ENCODE assay signal across 8 cellular contexts in genomic region chr22:41091139-41092022, GRCh38. TPM values are rescaled to one million over a fixed set of nuclear protein-coding genes. Genes with fewer than 3 reads are reported as not detected.
DNase-seq lines count a peak whose midpoint lies in the region; ATAC-seq and TF ChIP-seq lines count a peak whose summit lies in the region.

No MANE protein-coding gene starts in this region.

- H3F3A ChIP-seq in SU-DHL-6 (ENCODE audit: insufficient read depth), result peaks cover 17% of the 10 kb centered on the region; the same call in 1 of the 2 replicates

- peak overlapping the region; percentile 94 for H3K27ac ChIP-seq in SU-DHL-6 (ENCODE audit: low read depth, low read length)
- H3K27ac ChIP-seq in ovary, result peak overlapping the region; percentile 100
- H3K27ac ChIP-seq in thyroid gland, result peak overlapping the region; percentile 99 to 100 (median 100)

- ATAC-seq in HG02759 (IDR thresholded peaks at IDR 0.05; ENCODE audit: unreplicated experiment), result peak; percentile 74
- ATAC-seq in activated naive CD8-positive, alpha-beta T cell treated with anti-CD3 and anti-CD28 coated beads, Interleukin-2, amount 50 U/mL, for 24 hours, result peak; percentile 91
- peak; percentile 99 for ATAC-seq in Right ventricle myocardium inferior

- H3K27me3 ChIP-seq in SU-DHL-6 (ENCODE audit: low read length) (no peaks in the 10 kb centered on the region), ovary (no peaks in the 10 kb centered on the region), thyroid gland (no peaks in the 10 kb centered on the region)

- no peaks in the 10 kb centered on the region for H3K9me2 ChIP-seq in SU-DHL-6 (replicated peaks; ENCODE audit: insufficient read depth, low read length)

- peaks cover 18% of the 10 kb centered on the region for H4K20me1 ChIP-seq in SU-DHL-6 (ENCODE audit: low read depth, low read length)

- H3K27ac Mint-ChIP-seq in activated naive CD8-positive, alpha-beta T cell treated with anti-CD3 and anti-CD28 coated beads, Interleukin-2, amount 50 U/mL, for 24 hours, result peak overlapping the region; percentile 99

- H3K9me3 Mint-ChIP-seq in activated naive CD8-positive, alpha-beta T cell treated with anti-CD3 and anti-CD28 coated beads, Interleukin-2, amount 50 U/mL, for 24 hours, result no peaks in the 10 kb centered on the region

- H3K4me1 Mint-ChIP-seq in activated naive CD8-positive, alpha-beta T cell treated with anti-CD3 and anti-CD28 coated beads, Interleukin-2, amount 50 U/mL, for 24 hours, result peaks cover 29% of the 10 kb centered on the region

- intact Hi-C loops in Right ventricle myocardium inferior (cut with DNase I) (loop anchor here (1.0 to 5.0 kb wide), 4 partner anchors 44 to 196 kb away; partner anchors contain the start of genes RANGAP1 and RBX1), ovary (cut with DNase I) (loop anchor here (1.0 to 10.0 kb wide), 7 partner anchors 67 to 141 kb away; partner anchors contain the start of gene RBX1 (in 4 of the 4)), thyroid gland (cut with DNase I) (loop anchor here (2.0 to 5.0 kb wide), 2 partner anchors 69 to 141 kb away; partner anchors contain the start of gene RBX1)

- peaks cover 6% of the 10 kb centered on the region for H3K36me3 ChIP-seq in SU-DHL-6 (ENCODE audit: low read length)
- no peaks in the 10 kb centered on the region for H3K36me3 ChIP-seq in ovary
- no peaks in the 10 kb centered on the region for H3K36me3 ChIP-seq in thyroid gland

- no peaks in the 10 kb centered on the region for H3K27me3 Mint-ChIP-seq in activated naive CD8-positive, alpha-beta T cell treated with anti-CD3 and anti-CD28 coated beads, Interleukin-2, amount 50 U/mL, for 24 hours

- peaks cover 7% of the 10 kb centered on the region for H3K4me1 ChIP-seq in ovary (ENCODE audit: insufficient read depth)
- H3K4me1 ChIP-seq in thyroid gland, result peaks cover 12 to 17% of the 10 kb centered on the region in 2 donors

- peak overlapping the region; percentile 95 for H3K4me3 ChIP-seq in GM12864 (ENCODE audit: low read depth, low read length)
- peak overlapping the region; percentile 92 for H3K4me3 ChIP-seq in SU-DHL-6 (ENCODE audit: insufficient read depth, low read length, poor library complexity, severe bottlenecking)
- H3K4me3 ChIP-seq in ovary, result peak overlapping the region; percentile 91
- peak overlapping the region; percentile 78 to 92 (median 87) for H3K4me3 ChIP-seq in thyroid gland (replicated peaks in 1 of 3)

- H3K9ac ChIP-seq in SU-DHL-6 (ENCODE audit: low read length), result peak overlapping the region; percentile 93

- peaks cover 15% of the 10 kb centered on the region for H3K36me3 Mint-ChIP-seq in activated naive CD8-positive, alpha-beta T cell treated with anti-CD3 and anti-CD28 coated beads, Interleukin-2, amount 50 U/mL, for 24 hours (ENCODE audit: low read depth)

- TF ChIP-seq EP300 in ovary (IDR thresholded peaks at IDR 0.05), result peak; percentile 33

- TF ChIP-seq POLR2A in ovary (IDR thresholded peaks at IDR 0.05), result peak; percentile 90
- TF ChIP-seq POLR2A in thyroid gland (IDR thresholded peaks at IDR 0.05), result peak; percentile 74 to 94

- TF ChIP-seq CTCF in GM12864 (IDR thresholded peaks at IDR 0.05; ENCODE audit: low read depth, low read length, missing control alignments) (no peak), SU-DHL-6 (IDR thresholded peaks at IDR 0.05; ENCODE audit: insufficient read depth, low read length, poor library complexity, severe bottlenecking) (no peak), ovary (IDR thresholded peaks at IDR 0.05) (peak in 1 of 3 donors; percentile 7), thyroid gland (IDR thresholded peaks at IDR 0.05) (no peak)

- peak overlapping the region; percentile 84 for H3K4me2 ChIP-seq in SU-DHL-6 (ENCODE audit: low read depth, low read length, poor library complexity, severe bottlenecking)

- peak; percentile 95 for DNase-seq in GM12864 (ENCODE audit: low read depth)
- peak; percentile 93 to 97 (median 94) for DNase-seq in NCI-H1417 (lab: John Stamatoyannopoulos, UW)
- peak; percentile 99 for DNase-seq in activated naive CD8-positive, alpha-beta T cell treated with anti-CD3 and anti-CD28 coated beads, Interleukin-2, amount 50 U/mL, for 24 hours
- peak; percentile 100 for DNase-seq in Right ventricle myocardium inferior (ENCODE audit: missing footprints)
- DNase-seq in ovary, result peak; percentile 99 to 100 (median 100)
- peak; percentile 99 for DNase-seq in thyroid gland

- H3K4me3 Mint-ChIP-seq in activated naive CD8-positive, alpha-beta T cell treated with anti-CD3 and anti-CD28 coated beads, Interleukin-2, amount 50 U/mL, for 24 hours, result peak overlapping the region; percentile 93

- WGBS in ovary, 3 donors, result 0 to 1% (median 0%) methylated on average over 59 to 66 of the region's 66 CpGs
- 0 to 1% methylated on average over 31 to 35 of the region's 66 CpGs for WGBS in thyroid gland, 2 donors

- H3K9me3 ChIP-seq in SU-DHL-6 (ENCODE audit: insufficient read depth, low read length) (no peaks in the 10 kb centered on the region), ovary (no peaks in the 10 kb centered on the region), thyroid gland (no peaks in the 10 kb centered on the region)

- H3K79me2 ChIP-seq in SU-DHL-6 (ENCODE audit: insufficient read depth, low read length), result peaks cover 41% of the 10 kb centered on the region

- H2AFZ ChIP-seq in SU-DHL-6 (ENCODE audit: low read depth, low read length, severe bottlenecking), result peak overlapping the region; percentile 36

RNA-seq across cellular contexts. Expression of gene EP300, which starts 1.0 kb away (rescaled TPM):
- total RNA-seq in Right ventricle myocardium inferior (27.8 TPM), ovary (10 to 100 TPM; 51.4 to 86.2 (median 71.9) TPM), thyroid gland (100 to 1,000 TPM in 2 of 4 donors, 10 to 100 TPM in 2; 72.9 to 163 (median 120) TPM)
- polyA plus RNA-seq in ovary, result 10 to 100 TPM; 23.6 to 57.9 TPM

Comparison
In these comparisons a context has a peak if more than half of its experiments do, and no peak if none do; other contexts are left out.
1. Peak in every context shown above with its lines: DNase-seq, ATAC-seq, H3K4me3 ChIP-seq and H3K27ac ChIP-seq.